ENCODE assay signal across 9 cellular contexts in the genomic region with DNA sequence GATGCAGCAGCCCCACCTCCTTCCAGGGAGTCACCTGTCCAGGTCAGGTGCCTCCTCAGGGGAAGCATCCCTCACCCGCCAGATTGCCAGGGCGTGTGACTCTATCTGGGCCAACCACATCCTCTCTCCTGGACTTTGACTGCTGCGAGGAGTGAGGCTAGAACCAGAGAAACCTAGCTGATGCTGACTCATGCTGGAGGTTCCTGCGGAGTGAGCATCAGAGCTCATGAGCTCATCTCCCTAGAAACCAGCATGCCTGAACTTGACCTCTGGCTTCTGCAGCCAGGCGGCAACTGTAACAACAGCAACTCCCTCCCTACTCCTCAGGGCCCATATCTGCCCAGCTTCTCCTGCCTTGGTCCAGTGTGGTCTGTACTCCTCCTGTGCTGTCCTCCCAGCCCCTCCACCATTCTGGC. TPM values are rescaled to one million over a fixed set of nuclear protein-coding genes. Genes with fewer than 3 reads are reported as not detected.
DNase-seq lines count a peak whose midpoint lies in the region; ATAC-seq, FAIRE-seq and TF ChIP-seq lines count a peak whose summit lies in the region.
"Had no signal": no experiment of that assay in that cellular context is flagged by ENCODE, and none has a peak within 500 bp of the region (broad histone marks: within the 10 kb centered on the region; RNA-seq: fewer than 3 reads in every experiment).

No MANE protein-coding gene starts in this region.

- ATAC-seq in HCT116 (peak; percentile 83), lower lobe of right lung (peak; percentile 70 to 80)
- ATAC-seq: gastrocnemius medialis had no signal

- H3K9me2 ChIP-seq in HCT116 (ENCODE audit: insufficient read depth), result no peaks in the 10 kb centered on the region

- H3K4me3 ChIP-seq in HCT116 (replicated peaks in 1 of 2; ENCODE audit: low read depth in 1 of 2, low read length in 2 of 2), result peak overlapping the region in 1 of 2 experiments; percentile 34; a peak in 2 of 4 replicates
- no peak overlapping the region for H3K4me3 ChIP-seq in MG63
- H3K4me3 ChIP-seq in breast epithelium, result no peak overlapping the region
- H3K4me3 ChIP-seq in lower lobe of right lung, result no peak overlapping the region
- no peak overlapping the region for H3K4me3 ChIP-seq in stomach
- H3K4me3 ChIP-seq: gastrocnemius medialis had no signal

- H3K27me3 ChIP-seq in HCT116 (ENCODE audit: insufficient read depth, low read length), result no peaks in the 10 kb centered on the region
- H3K27me3 ChIP-seq in MG63, result no peaks in the 10 kb centered on the region
- no peaks in the 10 kb centered on the region for H3K27me3 ChIP-seq in breast epithelium
- no peaks in the 10 kb centered on the region for H3K27me3 ChIP-seq in lower lobe of right lung (ENCODE audit: low read depth)
- no peaks in the 10 kb centered on the region for H3K27me3 ChIP-seq in stomach
- H3K27me3 ChIP-seq: gastrocnemius medialis had no signal

- H3K36me3 ChIP-seq in HCT116 (ENCODE audit: control insufficient read depth in 1 of 2, insufficient read depth in 2 of 2, low read length in 2 of 2), result no peaks in the 10 kb centered on the region
- no peaks in the 10 kb centered on the region for H3K36me3 ChIP-seq in MG63
- H3K36me3 ChIP-seq in breast epithelium, result no peaks in the 10 kb centered on the region
- no peaks in the 10 kb centered on the region for H3K36me3 ChIP-seq in lower lobe of right lung
- no peaks in the 10 kb centered on the region for H3K36me3 ChIP-seq in stomach
- H3K36me3 ChIP-seq: gastrocnemius medialis had no signal

- TF ChIP-seq CTCF in HCT116 (IDR thresholded peaks at IDR 0.05 in 2 of 3, conservative IDR thresholded peaks at IDR 0.05 in 1 of 3; ENCODE audit: borderline replicate concordance in 1 of 3, insufficient read depth in 1 of 3, low read depth in 2 of 3, low read length in 2 of 3), result no peak
- no peak for TF ChIP-seq CTCF in breast epithelium (IDR thresholded peaks at IDR 0.05)
- no peak for TF ChIP-seq CTCF in lower lobe of right lung (IDR thresholded peaks at IDR 0.05)
- no peak for TF ChIP-seq CTCF in stomach (IDR thresholded peaks at IDR 0.05)

- DNase-seq in GM12892 (ENCODE audit: insufficient read length) (peak; percentile 54), HCT116 (ENCODE audit: low read depth, low spot score) (peak; percentile 85), MG63 (peak; percentile 94), T-helper 22 cell (ENCODE audit: low read depth) (peak; percentile 28), breast epithelium (ENCODE audit: low spot score in 2 of 2) (peak in 1 of 2 donors; percentile 62), lower lobe of right lung (peak; percentile 70), stomach (peak; percentile 49), NCI-H82 treated with DMSO at 0.1 percent for 48 hours (lab: John Stamatoyannopoulos, UW; ENCODE audit: unreplicated experiment) (no peak)

- RAD21 ChIA-PET in HCT116 (lab: Charles Lee; ENCODE audit: low non-redundant PET in 1 of 2, low total read pairs in 2 of 2, uncharacterized antibody in 2 of 2, unreplicated experiment in 2 of 2), result interaction anchor here in 1 of 2 experiments (0.9 kb wide), 1 partner anchor 32 kb away, joined by 3 read pairs; no protein-coding TSS in a partner anchor

- intact Hi-C loops in HCT116 (cut with micrococcal nuclease), result no loop called here
- intact Hi-C loops in breast epithelium (cut with DNase I; ENCODE audit: low total_unique reads), result loop anchor here (5.0 kb wide), 1 partner anchor 65 kb away; no protein-coding TSS in a partner anchor
- intact Hi-C loops in lower lobe of right lung (cut with DNase I), result no loop called here
- intact Hi-C loops in stomach (cut with DNase I; ENCODE audit: low total_unique reads), result no loop called here

- peak overlapping the region; percentile 37 for H3K27ac ChIP-seq in HCT116 (ENCODE audit: low read depth, low read length)
- peak overlapping the region; percentile 5 to 80 for H3K27ac ChIP-seq in breast epithelium
- peak overlapping the region; percentile 18 for H3K27ac ChIP-seq in lower lobe of right lung
- H3K27ac ChIP-seq in stomach, result peak overlapping the region in 2 of 5 donors; percentile 18 to 34
- H3K27ac ChIP-seq: gastrocnemius medialis had no signal

- peak overlapping the region; percentile 57 for H3K9ac ChIP-seq in HCT116 (ENCODE audit: low read length)

- CTCF ChIA-PET in HCT116 (lab: Charles Lee), result interaction anchor here (0.9 to 1.1 kb wide), 3 partner anchors 10 to 66 kb away, joined by 4 to 8 read pairs (median 7); no protein-coding TSS in a partner anchor

- WGBS in stomach, 5 donors, result 25 to 55% (median 42%) methylated on average over 5 of the region's 5 CpGs

- no peaks in the 10 kb centered on the region for H3K79me2 ChIP-seq in HCT116 (ENCODE audit: insufficient read depth, low read length)

- H3K4me2 ChIP-seq in HCT116 (ENCODE audit: low read length), result peak overlapping the region; percentile 75

- H2AFZ ChIP-seq in HCT116 (ENCODE audit: low read depth, low read length, poor library complexity, severe bottlenecking), result no peak overlapping the region

- TF ChIP-seq EP300 in stomach (IDR thresholded peaks at IDR 0.05), result no peak

- H4K20me1 ChIP-seq in HCT116 (ENCODE audit: insufficient read depth), result no peaks in the 10 kb centered on the region

- BruUV-seq in HCT116 (replicated peaks; lab: Mats Ljungman, UMichigan), result no TSS peak

- H3K9me3 ChIP-seq in HCT116 (ENCODE audit: control insufficient read depth in 1 of 2, insufficient read depth in 1 of 2, low read depth in 1 of 2, low read length in 2 of 2) (no peaks in the 10 kb centered on the region), MG63 (no peaks in the 10 kb centered on the region), breast epithelium (no peaks in the 10 kb centered on the region), lower lobe of right lung (no peaks in the 10 kb centered on the region), stomach (no peaks in the 10 kb centered on the region)
- H3K9me3 ChIP-seq: gastrocnemius medialis had no signal

- H3K4me1 ChIP-seq in HCT116 (ENCODE audit: control insufficient read depth in 1 of 2, insufficient read depth in 2 of 2, low read length in 2 of 2), result peaks cover 38 to 53% of the 10 kb centered on the region in 2 experiments
- no peaks in the 10 kb centered on the region for H3K4me1 ChIP-seq in breast epithelium
- peaks cover 30% of the 10 kb centered on the region for H3K4me1 ChIP-seq in lower lobe of right lung
- peaks cover 0 to 26% (median 7%) of the 10 kb centered on the region in 4 donors for H3K4me1 ChIP-seq in stomach
- H3K4me1 ChIP-seq: gastrocnemius medialis had no signal

- TF ChIP-seq RAD21 in HCT116 (IDR thresholded peaks at IDR 0.05; ENCODE audit: low read depth), result no peak

- POLR2A ChIA-PET in HCT116 (lab: Charles Lee), result interaction anchor here (0.7 to 2.1 kb wide), 6 partner anchors 15 to 100 kb away, joined by 3 to 11 read pairs (median 4); a partner anchor contains a TSS

- TF ChIP-seq POLR2A in GM12892 (IDR thresholded peaks at IDR 0.05; ENCODE audit: low read depth, low read length) (peak; percentile 56; the same call in 1 of the 2 replicates), HCT116 (IDR thresholded peaks at IDR 0.05; ENCODE audit: borderline replicate concordance, extremely low read depth, insufficient read depth, insufficient read length) (no peak), breast epithelium (IDR thresholded peaks at IDR 0.05) (no peak), stomach (IDR thresholded peaks at IDR 0.05) (no peak)

- FAIRE-seq in GM12892 (lab: Jason Lieb, UNC), result peak; percentile 97

TF ChIP-seq in HCT116, 20 proteins besides CTCF, POLR2A, EP300 and RAD21 (continues in another document):
- 0 out of 2 replicates have a peak, but pooled peaks have one; percentile 17 for TF ChIP-seq POLR2AphosphoS5 (IDR thresholded peaks at IDR 0.05; ENCODE audit: low read depth, low read length)
- TF ChIP-seq FOSL1 (IDR thresholded peaks at IDR 0.05; ENCODE audit: low read depth), result peak; percentile 64
- no peak for TF ChIP-seq CEBPB (IDR thresholded peaks at IDR 0.05; ENCODE audit: low read depth)
- TF ChIP-seq, protein P1, sequence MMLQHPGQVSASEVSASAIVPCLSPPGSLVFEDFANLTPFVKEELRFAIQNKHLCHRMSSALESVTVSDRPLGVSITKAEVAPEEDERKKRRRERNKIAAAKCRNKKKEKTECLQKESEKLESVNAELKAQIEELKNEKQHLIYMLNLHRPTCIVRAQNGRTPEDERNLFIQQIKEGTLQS (IDR thresholded peaks at IDR 0.05), result no peak
- no peak for TF ChIP-seq SIN3A (IDR thresholded peaks at IDR 0.05; ENCODE audit: low read depth)
- TF ChIP-seq ELF1 (IDR thresholded peaks at IDR 0.05; ENCODE audit: borderline replicate concordance, low read depth), result no peak
- no peak for TF ChIP-seq ZNF274 (IDR thresholded peaks at IDR 0.05; ENCODE audit: low read depth, low read length)
- TF ChIP-seq YY1 (IDR thresholded peaks at IDR 0.05; ENCODE audit: extremely low read depth, insufficient replicate concordance, low read depth, low read length), result no peak
- no peak for TF ChIP-seq SRF (IDR thresholded peaks at IDR 0.05; ENCODE audit: low read depth)
- TF ChIP-seq TCF7L2 (IDR thresholded peaks at IDR 0.05; ENCODE audit: borderline replicate concordance, extremely low read depth, insufficient read depth, insufficient read length), result peak; percentile 68
- no peak for TF ChIP-seq CBX3 (IDR thresholded peaks at IDR 0.05; ENCODE audit: low read depth)
- TF ChIP-seq EZH2phosphoT487 (IDR thresholded peaks at IDR 0.05; ENCODE audit: borderline replicate concordance), result no peak
- TF ChIP-seq, protein P2, sequence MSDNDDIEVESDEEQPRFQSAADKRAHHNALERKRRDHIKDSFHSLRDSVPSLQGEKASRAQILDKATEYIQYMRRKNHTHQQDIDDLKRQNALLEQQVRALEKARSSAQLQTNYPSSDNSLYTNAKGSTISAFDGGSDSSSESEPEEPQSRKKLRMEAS (IDR thresholded peaks at IDR 0.05), result peak; percentile 63
- peak; percentile 49 for TF ChIP-seq SP1 (IDR thresholded peaks at IDR 0.05; ENCODE audit: low read depth)

RNA-seq across cellular contexts. Expression of a gene that starts 28.3 kb away (rescaled TPM):
- polyA plus RNA-seq in GM12892 (2012; ENCODE audit: missing spikeins), result 0.68 TPM
- total RNA-seq in HCT116 (2021; ENCODE audit: unreplicated experiment) (0.22 TPM), breast epithelium (not detected), lower lobe of right lung (0.53 TPM), stomach (not detected)
- polyA plus RNA-seq in HCT116 (2012), result 0.10 and 0.21 TPM in 2 replicates
- total RNA-seq in MG63 (2014; rRNA removed; shearing (Covaris generic); ENCODE audit: low replicate concordance), result not detected in 2 replicates
- not detected for polyA plus RNA-seq in stomach
- total RNA-seq: gastrocnemius medialis had no signal

RNA-seq across cellular contexts. Expression of a gene that starts 46.8 kb away (rescaled TPM):
- polyA plus RNA-seq in GM12892 (2012; ENCODE audit: missing spikeins), result 43.0 TPM
- total RNA-seq in HCT116 (2021; ENCODE audit: unreplicated experiment), result 154 TPM
- 71.6 and 77.7 TPM in 2 replicates for polyA plus RNA-seq in HCT116 (2012)
- total RNA-seq in MG63 (2014; rRNA removed; shearing (Covaris generic); ENCODE audit: low replicate concordance), result 117 and 129 TPM in 2 replicates
- total RNA-seq in breast epithelium, result 10 to 100 TPM; 26.1 to 46.8 (median 42.6) TPM
- total RNA-seq in lower lobe of right lung, result 43.5 TPM
- 10 to 100 TPM; 17.5 to 63.8 (median 49.0) TPM for total RNA-seq in stomach
- polyA plus RNA-seq in stomach, result 10 to 100 TPM in 1 of 3 donors, 1 to 10 TPM in 2; 9.0 to 11.3 (median 9.6) TPM
